1 cellular context compared by ENCODE assay signal in the genomic region with DNA sequence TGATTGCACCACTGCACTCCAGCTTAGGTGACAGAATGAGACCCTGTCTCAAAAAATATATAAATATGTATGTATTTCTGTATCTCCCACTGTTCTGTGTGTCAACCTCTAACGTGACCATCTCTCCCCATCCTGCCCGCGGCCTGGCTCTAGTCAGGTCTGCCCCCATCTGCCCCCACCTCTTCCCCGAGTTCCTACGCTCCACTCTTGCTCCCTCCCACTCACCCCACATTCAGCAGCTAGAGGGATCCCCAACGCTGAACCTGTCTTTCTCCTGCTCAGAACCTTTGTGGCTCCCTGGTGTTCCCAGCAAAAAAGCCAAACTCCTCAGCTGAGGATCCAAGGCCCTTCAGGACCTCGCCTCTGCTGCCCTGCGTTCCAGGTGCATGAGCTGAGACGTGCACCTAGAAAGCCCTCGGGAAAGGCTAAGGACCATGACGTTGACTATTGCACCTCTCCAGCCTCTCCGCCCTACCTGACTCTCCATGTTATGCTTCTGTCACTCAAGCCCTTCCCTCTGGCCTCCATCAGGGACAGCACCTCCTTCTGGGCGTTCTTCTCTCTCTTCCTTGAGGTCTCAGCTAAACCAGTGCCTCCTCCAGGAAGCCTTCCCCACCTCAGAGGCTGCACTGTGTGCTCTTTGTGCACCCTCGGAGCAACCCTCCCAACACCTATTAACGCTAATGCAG.
TF ChIP-seq lines count a peak whose summit lies in the region.

No MANE protein-coding gene starts in this region.

TF ChIP-seq in H1, 55 proteins besides CTCF, POLR2A, EP300 and RAD21:
- TF ChIP-seq JUND (IDR thresholded peaks at IDR 0.05; ENCODE audit: low read length) (no peak), KDM5A (IDR thresholded peaks at IDR 0.05; ENCODE audit: low read length) (no peak), CHD7 (IDR thresholded peaks at IDR 0.05; ENCODE audit: insufficient replicate concordance, low read length) (no peak)
